In genomic region chr6:154732538-154732823, GRCh38 we compare ENCODE assay signal across 8 cellular contexts. TPM values are rescaled to one million over a fixed set of nuclear protein-coding genes. Genes with fewer than 3 reads are reported as not detected.
DNase-seq lines count a peak whose midpoint lies in the region; ATAC-seq and TF ChIP-seq lines count a peak whose summit lies in the region.

No MANE protein-coding gene starts in this region.

- peak overlapping the region; percentile 99 for H2AFZ ChIP-seq in Loucy (ENCODE audit: low read length)

- H3F3A ChIP-seq in Loucy (ENCODE audit: low read depth), result no peaks in the 10 kb centered on the region

- H3K9me2 ChIP-seq in Loucy (replicated peaks; ENCODE audit: low read depth, low read length), result no peaks in the 10 kb centered on the region

- intact Hi-C loops in colonic mucosa (cut with DNase I), result loop anchor here (10.0 kb wide), 1 partner anchor 72 kb away; no protein-coding TSS in a partner anchor

- H3K4me1 Mint-ChIP-seq in naive thymus-derived CD8-positive, alpha-beta T cell, result peaks cover 13 to 43% (median 36%) of the 10 kb centered on the region in 4 donors

- no peaks in the 10 kb centered on the region for H3K27me3 ChIP-seq in BLaER1 treated with 17β-estradiol and CSF1 and Interleukin-3, amounts not matched to agents 10 nM and 100 nM
- no peaks in the 10 kb centered on the region for H3K27me3 ChIP-seq in Loucy (ENCODE audit: insufficient read depth, low read length, poor library complexity, severe bottlenecking)
- no peaks in the 10 kb centered on the region for H3K27me3 ChIP-seq in colonic mucosa

- peaks cover 43% of the 10 kb centered on the region for H3K79me2 ChIP-seq in Loucy (ENCODE audit: insufficient read depth, low read length)

- TF ChIP-seq CTCF in Loucy (conservative IDR thresholded peaks at IDR 0.05; ENCODE audit: low read length), result no peak
- TF ChIP-seq CTCF in colonic mucosa (IDR thresholded peaks at IDR 0.05), result no peak

- H3K9me3 Mint-ChIP-seq in naive thymus-derived CD8-positive, alpha-beta T cell, result no peaks in the 10 kb centered on the region

- H3K27me3 Mint-ChIP-seq in naive thymus-derived CD8-positive, alpha-beta T cell, result no peaks in the 10 kb centered on the region

- H4K20me1 ChIP-seq in BLaER1 treated with 17β-estradiol and CSF1 and Interleukin-3, amounts not matched to agents 10 nM and 100 nM, result peaks cover 32 to 37% (median 34%) of the 10 kb centered on the region in 11 experiments
- H4K20me1 ChIP-seq in Loucy (ENCODE audit: insufficient read depth, low read length, poor library complexity, severe bottlenecking), result peaks cover 34% of the 10 kb centered on the region

- peak overlapping the region; percentile 99 to 100 (median 100) for H3K9ac ChIP-seq in BLaER1 treated with 17β-estradiol and CSF1 and Interleukin-3, amounts not matched to agents 10 nM and 100 nM
- H3K9ac ChIP-seq in Loucy (ENCODE audit: low read depth, low read length, poor library complexity, severe bottlenecking), result peak overlapping the region; percentile 93
- peak overlapping the region; percentile 80 to 91 for H3K9ac ChIP-seq in colonic mucosa (ENCODE audit: low read depth in 2 of 2, low read length in 2 of 2)

- peaks cover 6 to 21% (median 14%) of the 10 kb centered on the region in 11 experiments; a peak in 21 of 22 replicates for H3K36me3 ChIP-seq in BLaER1 treated with 17β-estradiol and CSF1 and Interleukin-3, amounts not matched to agents 10 nM and 100 nM
- H3K36me3 ChIP-seq in Loucy (ENCODE audit: insufficient read depth, low read length) (no peaks in the 10 kb centered on the region), colonic mucosa (no peaks in the 10 kb centered on the region)

- peak overlapping the region; percentile 72 to 92 (median 81) for H3K4me2 ChIP-seq in BLaER1 treated with 17β-estradiol and CSF1 and Interleukin-3, amounts not matched to agents 10 nM and 100 nM
- H3K4me2 ChIP-seq in Loucy (ENCODE audit: low read depth, low read length, poor library complexity, severe bottlenecking), result peak overlapping the region; percentile 96

- peak overlapping the region; percentile 75 to 92 (median 89) for H3K4me3 Mint-ChIP-seq in naive thymus-derived CD8-positive, alpha-beta T cell

- POLR2A ChIA-PET in naive thymus-derived CD8-positive, alpha-beta T cell (lab: Charles Lee), result no interaction called here

- H3K9me3 ChIP-seq in BLaER1 treated with 17β-estradiol and CSF1 and Interleukin-3, amounts not matched to agents 10 nM and 100 nM (replicated peaks in 1 of 11), result no peaks in the 10 kb centered on the region
- H3K9me3 ChIP-seq in Loucy (ENCODE audit: insufficient read depth, low read depth, low read length) (no peaks in the 10 kb centered on the region), colonic mucosa (no peaks in the 10 kb centered on the region)

- H3K27ac Mint-ChIP-seq in naive thymus-derived CD8-positive, alpha-beta T cell, result peak overlapping the region; percentile 86 to 96 (median 93)

- DNase-seq in colonic mucosa, result no peak
- no peak for DNase-seq in naive thymus-derived CD8-positive, alpha-beta T cell
- no peak for DNase-seq in ecto neural progenitor cell (ENCODE audit: low spot score)
- no peak for DNase-seq in activated gamma-delta T cell treated with Interleukin-2 at 50 U/mL for 16 hours

- peak overlapping the region; percentile 76 to 95 (median 88) for H3K4me3 ChIP-seq in BLaER1 treated with 17β-estradiol and CSF1 and Interleukin-3, amounts not matched to agents 10 nM and 100 nM
- peak overlapping the region; percentile 84 for H3K4me3 ChIP-seq in Loucy (ENCODE audit: low read length, poor library complexity, severe bottlenecking)
- peak overlapping the region; percentile 92 for H3K4me3 ChIP-seq in colonic mucosa

- no peak for ATAC-seq in naive thymus-derived CD8-positive, alpha-beta T cell
- no peak for ATAC-seq in HG03457 (IDR thresholded peaks at IDR 0.05; ENCODE audit: unreplicated experiment)
- ATAC-seq in HG03175 (IDR thresholded peaks at IDR 0.05; ENCODE audit: unreplicated experiment), result no peak

- peaks cover 0 to 16% (median 2%) of the 10 kb centered on the region in 3 donors for H3K36me3 Mint-ChIP-seq in naive thymus-derived CD8-positive, alpha-beta T cell

- peaks cover 37 to 42% (median 40%) of the 10 kb centered on the region in 10 experiments for H3K4me1 ChIP-seq in BLaER1 treated with 17β-estradiol and CSF1 and Interleukin-3, amounts not matched to agents 10 nM and 100 nM
- H3K4me1 ChIP-seq in Loucy (ENCODE audit: insufficient read depth, low read length, poor library complexity, severe bottlenecking) (peaks cover 30% of the 10 kb centered on the region), colonic mucosa (peaks cover 10% of the 10 kb centered on the region)

- peak overlapping the region in 10 of 11 experiments; percentile 99 to 100 (median 100); a peak in 20 of 22 replicates for H3K27ac ChIP-seq in BLaER1 treated with 17β-estradiol and CSF1 and Interleukin-3, amounts not matched to agents 10 nM and 100 nM
- peak overlapping the region; percentile 100 for H3K27ac ChIP-seq in colonic mucosa

RNA-seq across cellular contexts. Expression of gene SCAF8, which starts 0.7 kb away (rescaled TPM):
- total RNA-seq in colonic mucosa, result 10 to 100 TPM; 30.8 to 35.6 TPM
- 10 to 100 TPM; 65.2 to 67.1 TPM for total RNA-seq in naive thymus-derived CD8-positive, alpha-beta T cell
- 10 to 100 TPM; 11.0 to 17.4 (median 13.4) TPM for polyA plus RNA-seq in naive thymus-derived CD8-positive, alpha-beta T cell
